ENCODE assay signal across 8 cellular contexts in genomic region chr10:73263948-73264347, GRCh38. TPM values are rescaled to one million over a fixed set of nuclear protein-coding genes. Genes with fewer than 3 reads are reported as not detected.
DNase-seq lines count a peak whose midpoint lies in the region; ATAC-seq and TF ChIP-seq lines count a peak whose summit lies in the region.

No MANE protein-coding gene starts in this region.

- H3K27me3 ChIP-seq in ACC112 (ENCODE audit: insufficient read depth, low read length) (no peaks in the 10 kb centered on the region), gastroesophageal sphincter (no peaks in the 10 kb centered on the region)

- H3K36me3 ChIP-seq in ACC112 (ENCODE audit: insufficient read depth, low read length) (no peaks in the 10 kb centered on the region), gastroesophageal sphincter (no peaks in the 10 kb centered on the region)

- POLR2A ChIA-PET in RWPE1 (lab: Yijun Ruan, JAX; ENCODE audit: low non-redundant PET) = interaction anchor here (1.7 kb wide), 1 partner anchor 11 kb away, joined by 5 read pairs; no protein-coding TSS in a partner anchor

- H3K27ac ChIP-seq in ACC112 (ENCODE audit: low read depth, low read length) (no peak overlapping the region), RWPE1 (no peak overlapping the region), gastroesophageal sphincter (no peak overlapping the region)

- H3K9me3 ChIP-seq in gastroesophageal sphincter = no peaks in the 10 kb centered on the region

- no peak for TF ChIP-seq POLR2A in gastroesophageal sphincter (IDR thresholded peaks at IDR 0.05)

- ATAC-seq in gastroesophageal sphincter (no peak), GM18907 (IDR thresholded peaks at IDR 0.05; ENCODE audit: unreplicated experiment) (no peak), HG02759 (IDR thresholded peaks at IDR 0.05; ENCODE audit: unreplicated experiment) (no peak), GM21717 (IDR thresholded peaks at IDR 0.05; ENCODE audit: unreplicated experiment) (no peak)

- no peak for TF ChIP-seq EP300 in gastroesophageal sphincter (IDR thresholded peaks at IDR 0.05)

- TF ChIP-seq CTCF in GM12874 (IDR thresholded peaks at IDR 0.05; ENCODE audit: insufficient read depth, low read depth, low read length) (peak; percentile 28; the same call in 1 of the 2 replicates), RWPE1 (conservative IDR thresholded peaks at IDR 0.05; ENCODE audit: low read depth) (peak; percentile 69), gastroesophageal sphincter (IDR thresholded peaks at IDR 0.05) (peak in 3 of 4 experiments; percentile 22 to 38 (median 26))

- H3K4me3 ChIP-seq in ACC112 (ENCODE audit: low read depth, low read length) (no peak overlapping the region), gastroesophageal sphincter (no peak overlapping the region)

- DNase-seq in RWPE1 (ENCODE audit: low spot score) (no peak), SKM-1 (lab: John Stamatoyannopoulos, UW; ENCODE audit: unreplicated experiment) (no peak)

- CTCF ChIA-PET in RWPE1 (lab: Yijun Ruan, JAX) = interaction anchor here (0.6 to 1.4 kb wide), 6 partner anchors 11 to 380 kb away, joined by 3 to 6 read pairs (median 4); no protein-coding TSS in a partner anchor

- no peaks in the 10 kb centered on the region for H3K79me2 ChIP-seq in ACC112 (ENCODE audit: control insufficient read depth, insufficient read depth, low read length, unreplicated experiment)

- peaks cover 6% of the 10 kb centered on the region for H3K4me1 ChIP-seq in ACC112 (ENCODE audit: control insufficient read depth, insufficient read depth, low read length, unreplicated experiment)
- H3K4me1 ChIP-seq in gastroesophageal sphincter = no peaks in the 10 kb centered on the region

- peak overlapping the region; percentile 42 for H2AFZ ChIP-seq in ACC112 (ENCODE audit: low read length, unreplicated experiment)

RNA-seq across cellular contexts. Expression of gene MRPS16, which starts 11.5 kb away (rescaled TPM):
- 10 to 100 TPM; 37.4 to 43.5 (median 40.3) TPM for total RNA-seq in gastroesophageal sphincter

RNA-seq across cellular contexts. Expression of gene DNAJC9, which starts 16.9 kb away (rescaled TPM):
- 10 to 100 TPM; 11.8 to 20.2 (median 14.3) TPM for total RNA-seq in gastroesophageal sphincter
